In genomic region chr6:11322252-11322885, GRCh38 we compare ENCODE assay signal across 1 cellular context.
TF ChIP-seq lines count a peak whose summit lies in the region.

No MANE protein-coding gene starts in this region.

TF ChIP-seq in GM12878, 131 proteins besides CTCF, POLR2A, EP300 and RAD21 (continued from another document):
- no peak for TF ChIP-seq ZBTB40 (IDR thresholded peaks at IDR 0.05; ENCODE audit: borderline replicate concordance)
- no peak for TF ChIP-seq SIX5 (IDR thresholded peaks at IDR 0.05; ENCODE audit: low read depth, low read length, severe bottlenecking)
- no peak for TF ChIP-seq SUPT20H (IDR thresholded peaks at IDR 0.05; ENCODE audit: borderline replicate concordance, control insufficient read depth, low read depth, low read length)
